ENCODE assay signal across 27 cellular contexts in genomic region chr7:100418930-100419659, GRCh38. TPM values are rescaled to one million over a fixed set of nuclear protein-coding genes. Genes with fewer than 3 reads are reported as not detected.
DNase-seq lines count a peak whose midpoint lies in the region; ATAC-seq and TF ChIP-seq lines count a peak whose summit lies in the region.
"Had no signal": no experiment of that assay in that cellular context is flagged by ENCODE, and none has a peak within 500 bp of the region (broad histone marks: within the 10 kb centered on the region; RNA-seq: fewer than 3 reads in every experiment).

No MANE protein-coding gene starts in this region.

- no peaks in the 10 kb centered on the region for H3K36me3 Mint-ChIP-seq in chondrocyte (ENCODE audit: low read depth)
- no peaks in the 10 kb centered on the region for H3K36me3 Mint-ChIP-seq in stimulated activated effector memory CD8-positive, alpha-beta T cell treated with anti-CD3 and anti-CD28 coated beads, Interleukin-12 subunit alpha, Interleukin-12 subunit beta, amount 100 ng/mL, for 72 hours

- H3K4me3 Mint-ChIP-seq in chondrocyte (ENCODE audit: unreplicated experiment): no peak overlapping the region
- H3K4me3 Mint-ChIP-seq in stimulated activated effector memory CD8-positive, alpha-beta T cell treated with anti-CD3 and anti-CD28 coated beads, Interleukin-12 subunit alpha, Interleukin-12 subunit beta, amount 100 ng/mL, for 72 hours: no peak overlapping the region
- H3K4me3 Mint-ChIP-seq: activated CD4-positive, alpha-beta T cell treated with anti-CD3 and anti-CD28 coated beads, Interleukin-2, amount 10 ng/mL, durations not matched to agents 24 days and 14 days; activated T-cell treated with anti-CD3 and anti-CD28 coated beads, Interleukin-2, amount 50 U/mL, for 4 hours; nephron; stimulated activated naive CD8-positive, alpha-beta T cell treated with anti-CD3 and anti-CD28 coated beads, Interleukin-15, Interleukin-2, amounts not matched to agents 100 ng/mL and 50 ng/mL, for 24 hours; T-helper 17 cell had no signal

- H3K27me3 Mint-ChIP-seq in chondrocyte (ENCODE audit: low read depth): no peaks in the 10 kb centered on the region
- H3K27me3 Mint-ChIP-seq: CD8-positive, alpha-beta memory T cell; stimulated activated naive CD8-positive, alpha-beta T cell treated with anti-CD3 and anti-CD28 coated beads, Interleukin-15, Interleukin-2, amounts not matched to agents 100 ng/mL and 50 ng/mL, for 24 hours had no signal

- no peak for TF ChIP-seq CTCF in GM12865 (IDR thresholded peaks at IDR 0.05; ENCODE audit: insufficient read depth, low read depth, low read length, missing control alignments)
- no peak for TF ChIP-seq CTCF in chondrocyte (IDR thresholded peaks at IDR 0.05)
- no peak for TF ChIP-seq CTCF in GM10266 (IDR thresholded peaks at IDR 0.05; ENCODE audit: control insufficient read depth, insufficient read depth, low read depth, missing control alignments)

- H3K9me3 Mint-ChIP-seq in chondrocyte (ENCODE audit: low read depth): no peaks in the 10 kb centered on the region
- H3K9me3 Mint-ChIP-seq in stimulated activated effector memory CD8-positive, alpha-beta T cell treated with anti-CD3 and anti-CD28 coated beads, Interleukin-12 subunit alpha, Interleukin-12 subunit beta, amount 100 ng/mL, for 72 hours: no peaks in the 10 kb centered on the region
- H3K9me3 Mint-ChIP-seq: activated CD4-positive, alpha-beta T cell treated with anti-CD3 and anti-CD28 coated beads, Interleukin-2, amount 10 ng/mL, durations not matched to agents 24 days and 14 days; activated T-cell treated with anti-CD3 and anti-CD28 coated beads, Interleukin-2, amount 50 U/mL, for 4 hours; CD8-positive, alpha-beta memory T cell; nephron; stimulated activated naive CD8-positive, alpha-beta T cell treated with anti-CD3 and anti-CD28 coated beads, Interleukin-15, Interleukin-2, amounts not matched to agents 100 ng/mL and 50 ng/mL, for 24 hours had no signal

- H3K4me3 ChIP-seq in GM12865 (ENCODE audit: low read depth, low read length): no peak overlapping the region
- H3K4me3 ChIP-seq: adrenal gland, MG63, Peyer's patch, right lobe of liver, SJSA1 had no signal

- DNase-seq in GM12865 (ENCODE audit: low read depth) (peak; percentile 40), Kasumi-1 (lab: John Stamatoyannopoulos, UW) (peak; percentile 6 to 8), chondrocyte (ENCODE audit: low spot score) (no peak), GM10266 (ENCODE audit: extremely low spot score) (no peak)
- DNase-seq in stimulated activated effector memory CD8-positive, alpha-beta T cell treated with anti-CD3 and anti-CD28 coated beads, Interleukin-12 subunit alpha, Interleukin-12 subunit beta, amount 100 ng/mL, for 72 hours (ENCODE audit: low spot score in 2 of 2): no peak
- DNase-seq: activated CD4-positive, alpha-beta T cell treated with anti-CD3 and anti-CD28 coated beads, Interleukin-2, amount 10 ng/mL, durations not matched to agents 24 days and 14 days; activated T-cell treated with anti-CD3 and anti-CD28 coated beads, Interleukin-2, amount 50 U/mL, for 4 hours; adrenal gland; CD8-positive, alpha-beta memory T cell; cortex of kidney; DMS153; islet precursor cell; MG63; NCI-H146; NCI-H510A; Peyer's patch; posterior cingulate gyrus; right lobe of liver; stimulated activated CD4-positive, alpha-beta T cell treated with anti-CD3 and anti-CD28 coated beads, Interleukin-12 subunit alpha, Interleukin-12 subunit beta, amount 100 ng/mL, for 4 hours; stimulated activated CD4-positive, alpha-beta T cell treated with anti-CD3 and anti-CD28 coated beads, Interleukin-4, amount 100 ng/mL, for 4 hours; T-helper 17 cell had no signal

- H3K4me1 Mint-ChIP-seq in chondrocyte (ENCODE audit: low read depth): peaks cover 8% of the 10 kb centered on the region
- H3K4me1 Mint-ChIP-seq in stimulated activated effector memory CD8-positive, alpha-beta T cell treated with anti-CD3 and anti-CD28 coated beads, Interleukin-12 subunit alpha, Interleukin-12 subunit beta, amount 100 ng/mL, for 72 hours: no peaks in the 10 kb centered on the region
- H3K4me1 Mint-ChIP-seq: activated CD4-positive, alpha-beta T cell treated with anti-CD3 and anti-CD28 coated beads, Interleukin-2, amount 10 ng/mL, durations not matched to agents 24 days and 14 days; CD8-positive, alpha-beta memory T cell; nephron; T-helper 17 cell had no signal

- ATAC-seq in stimulated activated effector memory CD8-positive, alpha-beta T cell treated with anti-CD3 and anti-CD28 coated beads, Interleukin-12 subunit alpha, Interleukin-12 subunit beta, amount 100 ng/mL, for 72 hours: no peak
- ATAC-seq in HG02798 (IDR thresholded peaks at IDR 0.05; ENCODE audit: poor library complexity, unreplicated experiment) (no peak), GM21390 (IDR thresholded peaks at IDR 0.05; ENCODE audit: unreplicated experiment) (no peak)
- ATAC-seq: activated T-cell treated with anti-CD3 and anti-CD28 coated beads, Interleukin-2, amount 50 U/mL, for 4 hours; right lobe of liver; T-helper 17 cell had no signal

- peak overlapping the region; percentile 42 for H3K27ac Mint-ChIP-seq in chondrocyte (ENCODE audit: unreplicated experiment)
- H3K27ac Mint-ChIP-seq in stimulated activated effector memory CD8-positive, alpha-beta T cell treated with anti-CD3 and anti-CD28 coated beads, Interleukin-12 subunit alpha, Interleukin-12 subunit beta, amount 100 ng/mL, for 72 hours: peak overlapping the region; percentile 47
- H3K27ac Mint-ChIP-seq: activated CD4-positive, alpha-beta T cell treated with anti-CD3 and anti-CD28 coated beads, Interleukin-2, amount 10 ng/mL, durations not matched to agents 24 days and 14 days; stimulated activated naive CD8-positive, alpha-beta T cell treated with anti-CD3 and anti-CD28 coated beads, Interleukin-15, Interleukin-2, amounts not matched to agents 100 ng/mL and 50 ng/mL, for 24 hours; T-helper 17 cell had no signal

RNA-seq across cellular contexts. Expression of gene ZCWPW1, which starts 9.4 kb away (rescaled TPM):
- total RNA-seq in chondrocyte: 2.3 to 3.8 TPM (median 2.6 TPM) in 3 replicates

RNA-seq across cellular contexts. Expression of gene MEPCE, which starts 10.5 kb away (rescaled TPM):
- 30.9 to 39.1 TPM (median 31.8 TPM) in 3 replicates for total RNA-seq in chondrocyte

RNA-seq across cellular contexts. Expression of gene PPP1R35, which starts 17.2 kb away (rescaled TPM):
- total RNA-seq in chondrocyte: 20.5 to 23.0 TPM (median 21.0 TPM) in 3 replicates

RNA-seq across cellular contexts. Expression of gene SPACDR, which starts 45.0 kb away (rescaled TPM):
- total RNA-seq in chondrocyte: 0.42 to 0.87 TPM in 2 of 3 replicates, not detected in the other
- total RNA-seq: G401, Peyer's patch, right lobe of liver had no signal

RNA-seq across cellular contexts. Expression of gene PILRA, which starts 45.8 kb away (rescaled TPM):
- total RNA-seq in chondrocyte: 0.60 to 0.92 TPM (median 0.62 TPM) in 3 replicates

Comparison
In these comparisons a context has a peak if more than half of its experiments do, and no peak if none do; other contexts are left out.
1. DNase-seq: peak in GM12865 (single experiment) and Kasumi-1 (2 of 2); none in chondrocyte (single experiment), stimulated activated effector memory CD8-positive, alpha-beta T cell treated with anti-CD3 and anti-CD28 coated beads, Interleukin-12 subunit alpha, Interleukin-12 subunit beta, amount 100 ng/mL, for 72 hours (0 of 2) and GM10266 (single experiment).